Comparison of ENCODE assay signal across 29 cellular contexts in genomic region chr10:1744524-1744923, GRCh38. TPM values are rescaled to one million over a fixed set of nuclear protein-coding genes. Genes with fewer than 3 reads are reported as not detected.
"Had no signal": no experiment of that assay in that cellular context is flagged by ENCODE, and none has a peak within 500 bp of the region (broad histone marks: within the 10 kb centered on the region; RNA-seq: fewer than 3 reads in every experiment).

No MANE protein-coding gene starts in this region.

- H3K36me3 ChIP-seq: stomach, suprapubic skin, thoracic aorta, thyroid gland, tibial artery, tibial nerve, transverse colon, upper lobe of left lung, upper lobe of right lung, uterus, vagina had no signal

- H3K9me3 ChIP-seq: suprapubic skin, testis, thoracic aorta, thyroid gland, transverse colon, upper lobe of right lung, uterus, vagina had no signal

- H3K27me3 ChIP-seq: testis, thyroid gland, vagina had no signal

- H3K4me1 ChIP-seq: stomach, suprapubic skin, testis, thyroid gland, tibial artery, tibial nerve, transverse colon, upper lobe of left lung, upper lobe of right lung, uterus, vagina had no signal

- DNase-seq: stimulated activated CD4-positive, alpha-beta T cell treated with anti-CD3 and anti-CD28 coated beads, Interleukin-2, amount 100 ng/mL, for 48 hours; stimulated activated CD4-positive, alpha-beta T cell treated with anti-CD3 and anti-CD28 coated beads, Interleukin-4, amount 100 ng/mL, for 1 hour; stimulated activated CD4-positive, alpha-beta T cell treated with anti-CD3 and anti-CD28 coated beads, Interleukin-4, amount 100 ng/mL, for 24 hours; stimulated activated CD4-positive, alpha-beta T cell treated with anti-CD3 and anti-CD28 coated beads, Interleukin-4, amount 100 ng/mL, for 4 hours; stimulated activated CD8-positive, alpha-beta memory T cell treated with anti-CD3 and anti-CD28 coated beads, Interleukin-4, amount 100 ng/mL, for 48 hours; stimulated activated naive B cell treated with anti-CD40 and anti-IgM and Interleukin-4, amounts not matched to agents 10 μg/mL and 1 μg/mL and 100 μg/mL, for 72 hours; stimulated activated naive CD4-positive, alpha-beta T cell; stimulated activated naive CD4-positive, alpha-beta T cell treated with Interleukin-2 at 50 U/mL for 16 hours; stimulated activated naive CD8-positive, alpha-beta T cell treated with anti-CD3 and anti-CD28 coated beads, Interleukin-15, amount 100 ng/mL, for 72 hours; stimulated activated naive CD8-positive, alpha-beta T cell treated with anti-CD3 and anti-CD28 coated beads, Interleukin-15, Interleukin-2, amounts not matched to agents 100 U/mL and 50 U/mL, for 24 hours; stomach; substantia nigra; testis; thyroid gland; tibial artery; transverse colon; trophoblast cell; upper lobe of left lung; upper lobe of right lung; uterus had no signal

- H3K27ac Mint-ChIP-seq: stimulated activated effector memory CD8-positive, alpha-beta T cell treated with anti-CD3 and anti-CD28 coated beads, Interleukin-12 subunit alpha, Interleukin-12 subunit beta, amount 100 ng/mL, for 72 hours; stimulated activated memory B cell treated with anti-CD40 and anti-IgM and Interleukin-4, amounts not matched to agents 10 μg/mL and 1 μg/mL and 100 μg/mL, for 72 hours; stimulated activated naive B cell treated with anti-CD40 and anti-IgM and Interleukin-4, amounts not matched to agents 10 μg/mL and 1 μg/mL and 100 μg/mL, for 72 hours; stimulated activated naive CD8-positive, alpha-beta T cell treated with anti-CD3 and anti-CD28 coated beads, Interleukin-15, amount 100 ng/mL, for 72 hours; stimulated activated naive CD8-positive, alpha-beta T cell treated with anti-CD3 and anti-CD28 coated beads, Interleukin-15, Interleukin-2, amounts not matched to agents 100 ng/mL and 50 ng/mL, for 24 hours; type B pancreatic cell had no signal

- H3K4me3 Mint-ChIP-seq: stimulated activated effector memory CD8-positive, alpha-beta T cell treated with anti-CD3 and anti-CD28 coated beads, Interleukin-12 subunit alpha, Interleukin-12 subunit beta, amount 100 ng/mL, for 72 hours; stimulated activated memory B cell treated with anti-CD40 and anti-IgM and Interleukin-4, amounts not matched to agents 10 μg/mL and 1 μg/mL and 100 μg/mL, for 72 hours; stimulated activated naive B cell treated with anti-CD40 and anti-IgM and Interleukin-4, amounts not matched to agents 10 μg/mL and 1 μg/mL and 100 μg/mL, for 72 hours; stimulated activated naive CD8-positive, alpha-beta T cell treated with anti-CD3 and anti-CD28 coated beads, Interleukin-15, amount 100 ng/mL, for 72 hours; stimulated activated naive CD8-positive, alpha-beta T cell treated with anti-CD3 and anti-CD28 coated beads, Interleukin-15, Interleukin-2, amounts not matched to agents 100 ng/mL and 50 ng/mL, for 24 hours; type B pancreatic cell had no signal

- H3K27ac ChIP-seq: stomach, suprapubic skin, testis, thoracic aorta, thyroid gland, tibial artery, tibial nerve, transverse colon, upper lobe of left lung, upper lobe of right lung, uterus, vagina had no signal

- ATAC-seq: stimulated activated effector memory CD8-positive, alpha-beta T cell treated with anti-CD3 and anti-CD28 coated beads, Interleukin-12 subunit alpha, Interleukin-12 subunit beta, amount 100 ng/mL, for 72 hours; stimulated activated memory B cell treated with anti-CD40 and anti-IgM and Interleukin-4, amounts not matched to agents 10 μg/mL and 1 μg/mL and 100 μg/mL, for 72 hours; stimulated activated naive B cell treated with anti-CD40 and anti-IgM and Interleukin-4, amounts not matched to agents 10 μg/mL and 1 μg/mL and 100 μg/mL, for 72 hours; stimulated activated naive CD8-positive, alpha-beta T cell treated with anti-CD3 and anti-CD28 coated beads, Interleukin-15, amount 100 ng/mL, for 72 hours; stimulated activated naive CD8-positive, alpha-beta T cell treated with anti-CD3 and anti-CD28 coated beads, Interleukin-15, Interleukin-2, amounts not matched to agents 100 U/mL and 50 U/mL, for 24 hours had no signal

- H3K4me1 Mint-ChIP-seq: stimulated activated effector memory CD8-positive, alpha-beta T cell treated with anti-CD3 and anti-CD28 coated beads, Interleukin-12 subunit alpha, Interleukin-12 subunit beta, amount 100 ng/mL, for 72 hours; stimulated activated memory B cell treated with anti-CD40 and anti-IgM and Interleukin-4, amounts not matched to agents 10 μg/mL and 1 μg/mL and 100 μg/mL, for 72 hours; stimulated activated naive B cell treated with anti-CD40 and anti-IgM and Interleukin-4, amounts not matched to agents 10 μg/mL and 1 μg/mL and 100 μg/mL, for 72 hours; stimulated activated naive CD8-positive, alpha-beta T cell treated with anti-CD3 and anti-CD28 coated beads, Interleukin-15, amount 100 ng/mL, for 72 hours had no signal

- H3K36me3 Mint-ChIP-seq: stimulated activated effector memory CD8-positive, alpha-beta T cell treated with anti-CD3 and anti-CD28 coated beads, Interleukin-12 subunit alpha, Interleukin-12 subunit beta, amount 100 ng/mL, for 72 hours; type B pancreatic cell had no signal

- H3K4me3 ChIP-seq: stomach, suprapubic skin, testis, thoracic aorta, thyroid gland, tibial artery, tibial nerve, transverse colon, upper lobe of left lung, upper lobe of right lung, uterus, vagina had no signal

RNA-seq across cellular contexts. Expression of gene ADARB2, which starts 7.2 kb away (rescaled TPM):
- total RNA-seq: ureter had no signal
